15 cellular contexts compared by ENCODE assay signal in genomic region chr13:38635030-38635429, GRCh38. TPM values are rescaled to one million over a fixed set of nuclear protein-coding genes. Genes with fewer than 3 reads are reported as not detected.
"Had no signal": no experiment of that assay in that cellular context is flagged by ENCODE, and none has a peak within 500 bp of the region (broad histone marks: within the 10 kb centered on the region; RNA-seq: fewer than 3 reads in every experiment).

No MANE protein-coding gene starts in this region.

- H3K4me1 Mint-ChIP-seq: activated naive CD4-positive, alpha-beta T cell treated with anti-CD3 and anti-CD28 coated beads, Interleukin-2, amount 50 U/mL, for 24 hours; immature natural killer cell; neural crest cell; stimulated activated effector memory CD8-positive, alpha-beta T cell treated with anti-CD3 and anti-CD28 coated beads, Interleukin-12 subunit alpha, Interleukin-12 subunit beta, amount 100 ng/mL, for 72 hours had no signal

- H3K27me3 ChIP-seq: adrenal gland, cardiac muscle cell had no signal

- H3K4me1 ChIP-seq: adrenal gland had no signal

- H3K36me3 ChIP-seq: adrenal gland, cardiac muscle cell had no signal

- H3K4me3 Mint-ChIP-seq: activated naive CD4-positive, alpha-beta T cell treated with anti-CD3 and anti-CD28 coated beads, Interleukin-2, amount 50 U/mL, for 24 hours; immature natural killer cell; neural crest cell; stimulated activated effector memory CD8-positive, alpha-beta T cell treated with anti-CD3 and anti-CD28 coated beads, Interleukin-12 subunit alpha, Interleukin-12 subunit beta, amount 100 ng/mL, for 72 hours had no signal

- H3K36me3 Mint-ChIP-seq: activated naive CD4-positive, alpha-beta T cell treated with anti-CD3 and anti-CD28 coated beads, Interleukin-2, amount 50 U/mL, for 24 hours; immature natural killer cell; stimulated activated effector memory CD8-positive, alpha-beta T cell treated with anti-CD3 and anti-CD28 coated beads, Interleukin-12 subunit alpha, Interleukin-12 subunit beta, amount 100 ng/mL, for 72 hours had no signal

- H3K27me3 Mint-ChIP-seq: activated naive CD4-positive, alpha-beta T cell treated with anti-CD3 and anti-CD28 coated beads, Interleukin-2, amount 50 U/mL, for 24 hours had no signal

- ATAC-seq: esophagus mucosa; stimulated activated effector memory CD8-positive, alpha-beta T cell treated with anti-CD3 and anti-CD28 coated beads, Interleukin-12 subunit alpha, Interleukin-12 subunit beta, amount 100 ng/mL, for 72 hours had no signal

- H3K4me3 ChIP-seq: adrenal gland, cardiac muscle cell, lung had no signal

- H3K9me3 ChIP-seq: adrenal gland had no signal

- H3K27ac Mint-ChIP-seq: activated naive CD4-positive, alpha-beta T cell treated with anti-CD3 and anti-CD28 coated beads, Interleukin-2, amount 50 U/mL, for 24 hours; activated T-helper 2 cell treated with anti-CD3 and anti-CD28 coated beads, Interferon-gamma antibody, Interleukin-2, Interleukin-4, amounts not matched to agents 10 μg/mL and 5 μg/mL and 100 μg/mL, durations not matched to agents 14 hours and 24 hours and 36 hours; immature natural killer cell; stimulated activated effector memory CD8-positive, alpha-beta T cell treated with anti-CD3 and anti-CD28 coated beads, Interleukin-12 subunit alpha, Interleukin-12 subunit beta, amount 100 ng/mL, for 72 hours had no signal

- H3K27ac ChIP-seq: adrenal gland, cardiac muscle cell had no signal

- H3K9me3 Mint-ChIP-seq: activated naive CD4-positive, alpha-beta T cell treated with anti-CD3 and anti-CD28 coated beads, Interleukin-2, amount 50 U/mL, for 24 hours; activated T-helper 2 cell treated with anti-CD3 and anti-CD28 coated beads, Interferon-gamma antibody, Interleukin-2, Interleukin-4, amounts not matched to agents 10 μg/mL and 5 μg/mL and 100 μg/mL, durations not matched to agents 14 hours and 24 hours and 36 hours; neural crest cell; stimulated activated effector memory CD8-positive, alpha-beta T cell treated with anti-CD3 and anti-CD28 coated beads, Interleukin-12 subunit alpha, Interleukin-12 subunit beta, amount 100 ng/mL, for 72 hours had no signal

- DNase-seq: activated CD4-positive, alpha-beta T cell treated with anti-CD3 and anti-CD28 coated beads, Interleukin-2, amount 50 U/mL, for 48 hours; adrenal gland; hypothalamus; immature natural killer cell; stimulated activated CD4-positive, alpha-beta T cell treated with anti-CD3 and anti-CD28 coated beads, Interleukin-12 subunit alpha, Interleukin-12 subunit beta, amount 100 ng/mL, for 4 hours; T-helper 1 cell; T1000 had no signal

RNA-seq across cellular contexts. Expression of gene FREM2, which starts 51.8 kb away (rescaled TPM):
- total RNA-seq: dermis microvascular lymphatic vessel endothelial cell had no signal
- polyA plus RNA-seq: immature natural killer cell had no signal
